In genomic region chr10:92656266-92656961, GRCh38 we compare ENCODE assay signal across 21 cellular contexts. TPM values are rescaled to one million over a fixed set of nuclear protein-coding genes. Genes with fewer than 3 reads are reported as not detected.
DNase-seq lines count a peak whose midpoint lies in the region; ATAC-seq, FAIRE-seq and TF ChIP-seq lines count a peak whose summit lies in the region.
"Had no signal": no experiment of that assay in that cellular context is flagged by ENCODE, and none has a peak within 500 bp of the region (broad histone marks: within the 10 kb centered on the region; RNA-seq: fewer than 3 reads in every experiment).

No MANE protein-coding gene starts in this region.

- BruUV-seq in K562 (replicated peaks; lab: Mats Ljungman, UMichigan): no TSS peak

- H2AFZ ChIP-seq in K562 (ENCODE audit: low read depth, low read length): no peak overlapping the region

- no peak for TF ChIP-seq POLR2A in K562 (conservative IDR thresholded peaks at IDR 0.05)

- H3K27me3 Mint-ChIP-seq in activated naive CD4-positive, alpha-beta T cell treated with anti-CD3 and anti-CD28 coated beads, Interleukin-2, amount 10 ng/mL, durations not matched to agents 7 days and 5 days: peaks cover 5% of the 10 kb centered on the region
- H3K27me3 Mint-ChIP-seq in activated T-cell treated with anti-CD3 and anti-CD28 coated beads, Interleukin-2, amount 50 U/mL, for 4 hours (ENCODE audit: low read depth): no peaks in the 10 kb centered on the region

- H3K4me1 ChIP-seq in HEK293 (ENCODE audit: control insufficient read depth, insufficient read depth, low read length) (no peaks in the 10 kb centered on the region), K562 (replicated peaks in 1 of 2; ENCODE audit: control insufficient read depth in 2 of 2, insufficient read depth in 2 of 2, low read length in 2 of 2) (no peaks in the 10 kb centered on the region)
- H3K4me1 ChIP-seq: SJSA1 had no signal

- H4K20me1 ChIP-seq in K562 (replicated peaks; ENCODE audit: control insufficient read depth, insufficient read depth, low read length): no peaks in the 10 kb centered on the region

- H3K36me3 Mint-ChIP-seq in activated naive CD4-positive, alpha-beta T cell treated with anti-CD3 and anti-CD28 coated beads, Interleukin-2, amount 10 ng/mL, durations not matched to agents 7 days and 5 days: peaks cover 34% of the 10 kb centered on the region
- peaks cover 0 to 13% of the 10 kb centered on the region in 2 donors for H3K36me3 Mint-ChIP-seq in activated naive CD4-positive, alpha-beta T cell treated with anti-CD3 and anti-CD28 coated beads, Interleukin-2, amount 50 U/mL, for 72 hours
- H3K36me3 Mint-ChIP-seq in activated T-cell treated with anti-CD3 and anti-CD28 coated beads, Interleukin-2, amount 50 U/mL, for 4 hours (ENCODE audit: insufficient read depth): peaks cover 2% of the 10 kb centered on the region

- no peaks in the 10 kb centered on the region for H3K79me2 ChIP-seq in K562 (ENCODE audit: control insufficient read depth, insufficient read depth, low read length)

- no peak overlapping the region for H3K4me2 ChIP-seq in K562 (ENCODE audit: insufficient read depth, low read length)

- POLR2A ChIA-PET in HEK293 (lab: Yijun Ruan, JAX) (no interaction called here), K562 (lab: Yijun Ruan, JAX) (no interaction called here)

- CTCF ChIA-PET in activated naive CD4-positive, alpha-beta T cell treated with anti-CD3 and anti-CD28 coated beads, Interleukin-2, amount 10 ng/mL, durations not matched to agents 7 days and 5 days (lab: Charles Lee): interaction anchor here (0.7 kb wide), 1 partner anchor 1022 kb away, joined by 3 read pairs; no protein-coding TSS in a partner anchor
- CTCF ChIA-PET in HEK293 (lab: Yijun Ruan, JAX): interaction anchor here (0.6 kb wide), 1 partner anchor 412 kb away, joined by 3 read pairs; no protein-coding TSS in a partner anchor
- CTCF ChIA-PET in K562 (lab: Yijun Ruan, JAX; ENCODE audit: low intra/inter-chr PET ratio): no interaction called here

- no peaks in the 10 kb centered on the region for H3K4me1 Mint-ChIP-seq in activated naive CD4-positive, alpha-beta T cell treated with anti-CD3 and anti-CD28 coated beads, Interleukin-2, amount 10 ng/mL, durations not matched to agents 7 days and 5 days
- no peaks in the 10 kb centered on the region for H3K4me1 Mint-ChIP-seq in activated T-cell treated with anti-CD3 and anti-CD28 coated beads, Interleukin-2, amount 50 U/mL, for 4 hours (ENCODE audit: low read depth)

- TF ChIP-seq CTCF in HEK293 (tag by site-specific recombination; IDR thresholded peaks at IDR 0.05) (no peak), K562 (IDR thresholded peaks at IDR 0.05 in 2 of 3, conservative IDR thresholded peaks at IDR 0.05 in 1 of 3; ENCODE audit: insufficient read depth in 2 of 3, low read depth in 1 of 3, low read length in 3 of 3) (no peak)

- H3K9me3 ChIP-seq in HEK293 (ENCODE audit: control insufficient read depth, insufficient read depth, low read depth, low read length): no peaks in the 10 kb centered on the region
- H3K9me3 ChIP-seq in K562 (replicated peaks; ENCODE audit: control insufficient read depth, insufficient read depth, low read depth, low read length): no peaks in the 10 kb centered on the region
- H3K9me3 ChIP-seq: SJSA1 had no signal

- no peak overlapping the region for H3K4me3 ChIP-seq in HEK293 (ENCODE audit: low read depth, low read length)
- H3K4me3 ChIP-seq in K562: no peak overlapping the region
- H3K4me3 ChIP-seq: SJSA1 had no signal

- no peak overlapping the region for H3K4me3 Mint-ChIP-seq in activated naive CD4-positive, alpha-beta T cell treated with anti-CD3 and anti-CD28 coated beads, Interleukin-2, amount 10 ng/mL, durations not matched to agents 7 days and 5 days
- no peak overlapping the region for H3K4me3 Mint-ChIP-seq in activated T-cell treated with anti-CD3 and anti-CD28 coated beads, Interleukin-2, amount 50 U/mL, for 4 hours
- H3K4me3 Mint-ChIP-seq: HFFc6 had no signal

- ATAC-seq in activated naive CD4-positive, alpha-beta T cell treated with anti-CD3 and anti-CD28 coated beads, Interleukin-2, amount 50 U/mL, for 72 hours: no peak
- peak; percentile 76 for ATAC-seq in K562
- ATAC-seq in activated T-cell treated with anti-CD3 and anti-CD28 coated beads, Interleukin-2, amount 50 U/mL, for 4 hours: no peak

- no peak for FAIRE-seq in K562 (lab: Jason Lieb, UNC)
- FAIRE-seq: H1, RCC 7860 had no signal

- peak overlapping the region; percentile 11 for H3K27ac Mint-ChIP-seq in activated naive CD4-positive, alpha-beta T cell treated with anti-CD3 and anti-CD28 coated beads, Interleukin-2, amount 10 ng/mL, durations not matched to agents 7 days and 5 days
- H3K27ac Mint-ChIP-seq in activated naive CD4-positive, alpha-beta T cell treated with anti-CD3 and anti-CD28 coated beads, Interleukin-2, amount 50 U/mL, for 72 hours: no peak overlapping the region
- H3K27ac Mint-ChIP-seq: HFFc6 had no signal

- H3K36me3 ChIP-seq in HEK293 (ENCODE audit: control insufficient read depth in 2 of 2, insufficient read depth in 1 of 2, low read length in 2 of 2) (peaks cover 37 to 45% of the 10 kb centered on the region in 2 experiments), K562 (ENCODE audit: control insufficient read depth, insufficient read depth, low read length) (peaks cover 40% of the 10 kb centered on the region)

- no peaks in the 10 kb centered on the region for H3K9me3 Mint-ChIP-seq in activated naive CD4-positive, alpha-beta T cell treated with anti-CD3 and anti-CD28 coated beads, Interleukin-2, amount 10 ng/mL, durations not matched to agents 7 days and 5 days
- no peaks in the 10 kb centered on the region for H3K9me3 Mint-ChIP-seq in activated naive CD4-positive, alpha-beta T cell treated with anti-CD3 and anti-CD28 coated beads, Interleukin-2, amount 50 U/mL, for 72 hours
- H3K9me3 Mint-ChIP-seq in activated T-cell treated with anti-CD3 and anti-CD28 coated beads, Interleukin-2, amount 50 U/mL, for 4 hours: no peaks in the 10 kb centered on the region
- H3K9me3 Mint-ChIP-seq: HFFc6 had no signal

- no peaks in the 10 kb centered on the region for H3K9me1 ChIP-seq in K562 (ENCODE audit: control insufficient read depth, insufficient read depth, low read length)

- WGBS in K562 (ENCODE audit: insufficient coverage, low coverage, missing lambda C conversion rate): 74% methylated on average over 7 of the region's 7 CpGs

- TF ChIP-seq RAD21 in K562 (CRISPR knock-in tag; conservative IDR thresholded peaks at IDR 0.05 in 1 of 2, IDR thresholded peaks at IDR 0.05 in 1 of 2): no peak

- no peaks in the 10 kb centered on the region for H3K27me3 ChIP-seq in K562 (ENCODE audit: control insufficient read depth in 2 of 2, insufficient read depth in 2 of 2, low read length in 2 of 2)
- H3K27me3 ChIP-seq: SJSA1 had no signal

- no peak overlapping the region for H3K9ac ChIP-seq in K562 (ENCODE audit: insufficient read depth in 1 of 2, low read depth in 2 of 2, low read length in 2 of 2)

- no peak for DNase-seq in activated naive CD4-positive, alpha-beta T cell treated with anti-CD3 and anti-CD28 coated beads, Interleukin-2, amount 10 ng/mL, durations not matched to agents 7 days and 5 days
- DNase-seq in activated naive CD4-positive, alpha-beta T cell treated with anti-CD3 and anti-CD28 coated beads, Interleukin-2, amount 50 U/mL, for 72 hours (ENCODE audit: low spot score in 2 of 2): no peak
- DNase-seq in K562 (ENCODE audit: extremely low read depth in 1 of 4, low spot score in 3 of 4) (no peak), SHP77 treated with DMSO at 0.1 percent for 48 hours (lab: John Stamatoyannopoulos, UW) (no peak), AG20443 (ENCODE audit: low spot score) (no peak)
- DNase-seq in activated T-cell treated with anti-CD3 and anti-CD28 coated beads, Interleukin-2, amount 50 U/mL, for 4 hours: no peak
- DNase-seq: GF-D8, HFFc6, KG1, NCI-H1092 treated with DMSO at 0.1 percent for 48 hours, NCI-H1436 treated with DMSO at 0.1 percent for 48 hours, NCI-H2029, NCI-H226, NCI-H510A treated with DMSO at 0.1 percent for 48 hours, OCI-M1 had no signal

- in situ Hi-C loops in K562 (cut with MboI): no loop called here

- intact Hi-C loops in K562 (cut with micrococcal nuclease): no loop called here

- H3K27ac ChIP-seq in HEK293 (ENCODE audit: extremely low read depth, low read depth, low read length): no peak overlapping the region
- no peak overlapping the region for H3K27ac ChIP-seq in K562 (ENCODE audit: extremely low read depth, low read depth, low read length)
- H3K27ac ChIP-seq: C4-2B, SJSA1 had no signal

- no peak for TF ChIP-seq EP300 in K562 (IDR thresholded peaks at IDR 0.05; ENCODE audit: low read length)

TF ChIP-seq in HEK293, 187 proteins besides CTCF, POLR2A, EP300 and RAD21:
- TF ChIP-seq ZFP69B (tag by site-specific recombination; IDR thresholded peaks at IDR 0.05) (no peak), KLF10 (tag by site-specific recombination; IDR thresholded peaks at IDR 0.05) (peak; percentile 49; the same call in 1 of the 2 replicates)
TF ChIP-seq in HEK293: peak in this region for 1.

TF ChIP-seq in K562, 482 proteins besides CTCF, POLR2A, EP300 and RAD21 (continues in another document):
- no peak for TF ChIP-seq MAFF (IDR thresholded peaks at IDR 0.05; ENCODE audit: low read length)

RNA-seq across cellular contexts. Expression of gene HHEX, which starts 33.3 kb away (rescaled TPM):
- total RNA-seq in activated naive CD4-positive, alpha-beta T cell treated with anti-CD3 and anti-CD28 coated beads, Interleukin-2, amount 50 U/mL, for 72 hours: under 1 TPM in 1 of 2 donors, not detected in 1; 0.46 TPM
- total RNA-seq in K562 (2011; cell fraction: chromatin; rRNA removed; ENCODE audit: low replicate concordance): 105 and 158 TPM in 2 replicates
- total RNA-seq in K562 (2011; cell fraction: nucleolus; rRNA removed): 77.9 and 81.1 TPM in 2 replicates
- 120 and 153 TPM in 2 replicates for total RNA-seq in K562 (2011; cell fraction: nucleoplasm; rRNA removed)
- total RNA-seq in K562 (2014; rRNA removed) (68.0 and 69.2 TPM in 2 replicates), K562 (2014; rRNA removed; fragmentation: Illumina TruSeq; extraction: Trizol) (95.8 and 110 TPM in 2 replicates), K562 (2015; rRNA removed; fragmentation: Illumina TruSeq; extraction: Trizol) (79.8 and 80.2 TPM in 2 replicates), K562 (2021) (108 and 120 TPM in 2 replicates)
- polyA plus RNA-seq in K562 (2011; rRNA removed) (67.9 and 78.2 TPM in 2 replicates), K562 (2014; fragmentation: Illumina TruSeq; extraction: Trizol) (97.5 and 133 TPM in 2 replicates), K562 (2014; fragmentation: Nextera tagmentation; extraction: Ambion mirVana) (10 to 100 TPM; 37.2 to 51.4 TPM), K562 (2014; rRNA removed) (101 and 110 TPM in 2 replicates)
- 34.7 and 42.9 TPM in 2 replicates for polyA plus RNA-seq in K562 (2011; cell fraction: cytosol; rRNA removed)
- polyA plus RNA-seq in K562 (2011; cell fraction: nucleus; rRNA removed): 202 and 206 TPM in 2 replicates
- 97.4 and 134 TPM in 2 replicates for polyA plus RNA-seq in K562 (2012)
- 72.5 and 80.9 TPM in 2 replicates for polyA minus RNA-seq in K562 (2011; rRNA and poly(A)+ RNA removed)
- polyA minus RNA-seq in K562 (2011; cell fraction: cytosol; rRNA and poly(A)+ RNA removed): 27.8 and 36.2 TPM in 2 replicates
- 116 and 143 TPM in 2 replicates for polyA minus RNA-seq in K562 (2011; cell fraction: nucleus; rRNA and poly(A)+ RNA removed)
- total RNA-seq in activated T-cell treated with anti-CD3 and anti-CD28 coated beads, Interleukin-2, amount 50 U/mL, for 4 hours: 1 to 10 TPM in 1 of 3 donors, under 1 TPM in 2; 0.50 to 1.0 (median 0.53) TPM
- total RNA-seq: A172 had no signal

Comparison
In these comparisons a context has a peak if more than half of its experiments do, and no peak if none do; other contexts are left out.
1. RNA of gene HHEX, which starts 33.3 kb away (total RNA-seq): 68.0 to 158 TPM in K562; 0.50 to 1.0 TPM in activated T-cell treated with anti-CD3 and anti-CD28 coated beads, Interleukin-2, amount 50 U/mL, for 4 hours and 0.46 TPM in activated naive CD4-positive, alpha-beta T cell treated with anti-CD3 and anti-CD28 coated beads, Interleukin-2, amount 50 U/mL, for 72 hours; every median in the first group is over 10 times any median in the second.